12 cellular contexts compared by ENCODE assay signal in genomic region chr18:63207825-63208224, GRCh38.
A peak's percentile ranks its signal among the peaks of the same experiment; 100 is the strongest.
DNase-seq lines count a peak whose midpoint lies in the region; ATAC-seq lines count a peak whose summit lies in the region.
"Had no signal": no experiment of that assay in that cellular context is flagged by ENCODE, and none has a peak within 500 bp of the region (broad histone marks: within the 10 kb centered on the region; RNA-seq: fewer than 3 reads in every experiment).

No MANE protein-coding gene starts in this region.

- POLR2A ChIA-PET in T-cell (lab: Charles Lee), result interaction anchor here (0.6 to 0.7 kb wide), 2 partner anchors 15 to 34 kb away, joined by 3 to 11 read pairs; no protein-coding TSS in a partner anchor

- no peaks in the 10 kb centered on the region for H3K9me3 Mint-ChIP-seq in activated T-cell treated with anti-CD3 and anti-CD28 coated beads, Interleukin-2, amount 50 U/mL, for 4 hours
- no peaks in the 10 kb centered on the region for H3K9me3 Mint-ChIP-seq in T-cell
- no peaks in the 10 kb centered on the region for H3K9me3 Mint-ChIP-seq in stimulated activated memory B cell treated with anti-CD40 and anti-IgM and Interleukin-4, amounts not matched to agents 10 μg/mL and 1 μg/mL and 100 μg/mL, for 72 hours
- H3K9me3 Mint-ChIP-seq: CD14-positive monocyte, WTC11 had no signal

- peak overlapping the region; percentile 92 to 94 for H3K27ac Mint-ChIP-seq in T-cell
- H3K27ac Mint-ChIP-seq in stimulated activated memory B cell treated with anti-CD40 and anti-IgM and Interleukin-4, amounts not matched to agents 10 μg/mL and 1 μg/mL and 100 μg/mL, for 72 hours, result peak overlapping the region; percentile 84
- H3K27ac Mint-ChIP-seq: CD14-positive monocyte, WTC11 had no signal

- peak overlapping the region; percentile 70 for H3K4me3 Mint-ChIP-seq in activated T-cell treated with anti-CD3 and anti-CD28 coated beads, Interleukin-2, amount 50 U/mL, for 4 hours
- H3K4me3 Mint-ChIP-seq in T-cell, result peak overlapping the region; percentile 67 to 85 (median 75)
- H3K4me3 Mint-ChIP-seq in stimulated activated memory B cell treated with anti-CD40 and anti-IgM and Interleukin-4, amounts not matched to agents 10 μg/mL and 1 μg/mL and 100 μg/mL, for 72 hours, result peak overlapping the region; percentile 64
- H3K4me3 Mint-ChIP-seq: CD14-positive monocyte, WTC11 had no signal

- H3K27me3 Mint-ChIP-seq in activated T-cell treated with anti-CD3 and anti-CD28 coated beads, Interleukin-2, amount 50 U/mL, for 4 hours (ENCODE audit: low read depth), result no peaks in the 10 kb centered on the region
- no peaks in the 10 kb centered on the region for H3K27me3 Mint-ChIP-seq in T-cell
- H3K27me3 Mint-ChIP-seq in stimulated activated memory B cell treated with anti-CD40 and anti-IgM and Interleukin-4, amounts not matched to agents 10 μg/mL and 1 μg/mL and 100 μg/mL, for 72 hours, result no peaks in the 10 kb centered on the region

- peaks cover 20% of the 10 kb centered on the region for H3K36me3 Mint-ChIP-seq in activated T-cell treated with anti-CD3 and anti-CD28 coated beads, Interleukin-2, amount 50 U/mL, for 4 hours (ENCODE audit: insufficient read depth)
- H3K36me3 Mint-ChIP-seq in T-cell, result peaks cover 28% of the 10 kb centered on the region
- peaks cover 26% of the 10 kb centered on the region for H3K36me3 Mint-ChIP-seq in stimulated activated memory B cell treated with anti-CD40 and anti-IgM and Interleukin-4, amounts not matched to agents 10 μg/mL and 1 μg/mL and 100 μg/mL, for 72 hours
- H3K36me3 Mint-ChIP-seq: WTC11 had no signal

- no peak for ATAC-seq in activated T-cell treated with anti-CD3 and anti-CD28 coated beads, Interleukin-2, amount 50 U/mL, for 4 hours
- ATAC-seq in T-cell (replicated peaks in 1 of 4) (no peak), left ventricle myocardium superior (no peak), HG03025 (IDR thresholded peaks at IDR 0.05; ENCODE audit: low FRiP score, unreplicated experiment) (no peak)
- ATAC-seq in stimulated activated memory B cell treated with anti-CD40 and anti-IgM and Interleukin-4, amounts not matched to agents 10 μg/mL and 1 μg/mL and 100 μg/mL, for 72 hours, result no peak
- ATAC-seq: right lobe of liver, WTC11 had no signal

- DNase-seq in activated T-cell treated with anti-CD3 and anti-CD28 coated beads, Interleukin-2, amount 50 U/mL, for 4 hours, result no peak
- no peak for DNase-seq in activated T-cell treated with anti-CD3 and anti-CD28 coated beads for 4 hours
- peak; percentile 86 for DNase-seq in NCI-H1105 treated with DMSO at 0.1 percent for 48 hours (lab: John Stamatoyannopoulos, UW)
- no peak for DNase-seq in T-cell
- no peak for DNase-seq in left ventricle myocardium superior
- DNase-seq in middle frontal gyrus (ENCODE audit: extremely low spot score, low spot score), result no peak
- DNase-seq: anterior cingulate cortex, right lobe of liver had no signal

- CTCF ChIA-PET in T-cell (lab: Charles Lee), result interaction anchor here in 1 of 2 donors (0.6 kb wide), 1 partner anchor 74 kb away, joined by 3 read pairs; no protein-coding TSS in a partner anchor

- intact Hi-C loops in left ventricle myocardium superior (cut with micrococcal nuclease), result no loop called here

- peaks cover 97% of the 10 kb centered on the region for H3K4me1 Mint-ChIP-seq in activated T-cell treated with anti-CD3 and anti-CD28 coated beads, Interleukin-2, amount 50 U/mL, for 4 hours (ENCODE audit: low read depth)
- H3K4me1 Mint-ChIP-seq in T-cell, result peaks cover 96 to 100% (median 96%) of the 10 kb centered on the region in 3 donors
- peaks cover 86% of the 10 kb centered on the region for H3K4me1 Mint-ChIP-seq in stimulated activated memory B cell treated with anti-CD40 and anti-IgM and Interleukin-4, amounts not matched to agents 10 μg/mL and 1 μg/mL and 100 μg/mL, for 72 hours
